Comparison of ENCODE assay signal across 1 cellular context in genomic region chr15:78876954-78877353, GRCh38.
A peak's percentile ranks its signal among the peaks of the same experiment; 100 is the strongest.
TF ChIP-seq lines count a peak whose summit lies in the region.

No MANE protein-coding gene starts in this region.

TF ChIP-seq in K562, 482 proteins besides CTCF, POLR2A, EP300 and RAD21:
- TF ChIP-seq CXXC5 (CRISPR knock-in tag; IDR thresholded peaks at IDR 0.05): peak; percentile 30; the same call in 1 of the 2 replicates
- TF ChIP-seq ZNF384 (IDR thresholded peaks at IDR 0.05; ENCODE audit: low read depth, low read length): peak; percentile 84
